Comparison of ENCODE assay signal across 24 cellular contexts in genomic region chr13:45975337-45975736, GRCh38.
"Had no signal": no experiment of that assay in that cellular context is flagged by ENCODE, and none has a peak within 500 bp of the region (broad histone marks: within the 10 kb centered on the region; RNA-seq: fewer than 3 reads in every experiment).

No MANE protein-coding gene starts in this region.

- H3K4me1 ChIP-seq: left ventricle myocardium inferior, pancreas, psoas muscle, right atrium auricular region, vagina had no signal

- ATAC-seq: activated naive CD4-positive, alpha-beta T cell treated with anti-CD3 and anti-CD28 coated beads, Interleukin-2, amount 50 U/mL, for 72 hours; activated T-cell treated with anti-CD3 and anti-CD28 coated beads, Interleukin-2, amount 50 U/mL, for 72 hours; esophagus mucosa; pancreas; psoas muscle; stimulated activated naive B cell treated with anti-CD40 and anti-IgM and Interleukin-4, amounts not matched to agents 10 μg/mL and 1 μg/mL and 100 μg/mL, for 72 hours had no signal

- DNase-seq: activated CD4-positive, alpha-beta T cell treated with anti-CD3 and anti-CD28 coated beads, Interleukin-2, amount 50 U/mL, for 48 hours; activated gamma-delta T cell; activated T-cell treated with anti-CD3 and anti-CD28 coated beads, Interleukin-2, amount 50 U/mL, for 72 hours; aorta; caudate nucleus; dermis blood vessel endothelial cell; effector CD8-positive, alpha-beta T cell; foreskin melanocyte; hippocampal formation; kidney glomerular epithelial cell; left ventricle myocardium inferior; pancreas; psoas muscle; stimulated activated CD4-positive, alpha-beta T cell treated with anti-CD3 and anti-CD28 coated beads, Interleukin-1b, Interleukin-23, amount 100 ng/mL, for 48 hours; stimulated activated naive B cell treated with anti-CD40 and anti-IgM and Interleukin-4, amounts not matched to agents 10 μg/mL and 1 μg/mL and 100 μg/mL, for 72 hours; T-helper 9 cell had no signal

- H3K4me3 Mint-ChIP-seq: activated T-cell treated with anti-CD3 and anti-CD28 coated beads, Interleukin-2, amount 50 U/mL, for 72 hours; brain; nephron; stimulated activated naive B cell treated with anti-CD40 and anti-IgM and Interleukin-4, amounts not matched to agents 10 μg/mL and 1 μg/mL and 100 μg/mL, for 72 hours; type B pancreatic cell had no signal

- H3K27me3 Mint-ChIP-seq: brain; stimulated activated naive B cell treated with anti-CD40 and anti-IgM and Interleukin-4, amounts not matched to agents 10 μg/mL and 1 μg/mL and 100 μg/mL, for 72 hours; type B pancreatic cell had no signal

- H3K4me3 ChIP-seq: left ventricle myocardium inferior, pancreas, psoas muscle, right atrium auricular region, thoracic aorta, vagina had no signal

- H3K27ac ChIP-seq: left ventricle myocardium inferior, pancreas, psoas muscle, right atrium auricular region, thoracic aorta, vagina had no signal

- H3K27me3 ChIP-seq: pancreas, right atrium auricular region, vagina had no signal

- H3K9me3 Mint-ChIP-seq: activated naive CD4-positive, alpha-beta T cell treated with anti-CD3 and anti-CD28 coated beads, Interleukin-2, amount 50 U/mL, for 72 hours; activated T-cell treated with anti-CD3 and anti-CD28 coated beads, Interleukin-2, amount 50 U/mL, for 72 hours; brain; nephron; stimulated activated naive B cell treated with anti-CD40 and anti-IgM and Interleukin-4, amounts not matched to agents 10 μg/mL and 1 μg/mL and 100 μg/mL, for 72 hours; type B pancreatic cell had no signal

- H3K27ac Mint-ChIP-seq: activated T-cell treated with anti-CD3 and anti-CD28 coated beads, Interleukin-2, amount 50 U/mL, for 72 hours; brain; nephron; stimulated activated naive B cell treated with anti-CD40 and anti-IgM and Interleukin-4, amounts not matched to agents 10 μg/mL and 1 μg/mL and 100 μg/mL, for 72 hours; type B pancreatic cell had no signal

- H3K4me1 Mint-ChIP-seq: nephron had no signal

- H3K9me3 ChIP-seq: left ventricle myocardium inferior, pancreas, psoas muscle, right atrium auricular region, thoracic aorta, vagina had no signal
